ENCODE assay signal across 29 cellular contexts in genomic region chr6:118853408-118853807, GRCh38.
"Had no signal": no experiment of that assay in that cellular context is flagged by ENCODE, and none has a peak within 500 bp of the region (broad histone marks: within the 10 kb centered on the region; RNA-seq: fewer than 3 reads in every experiment).

No MANE protein-coding gene starts in this region.

- H3K36me3 ChIP-seq: suprapubic skin, thoracic aorta, thyroid gland, upper lobe of right lung, uterus, vagina had no signal

- H3K27ac ChIP-seq: stomach, suprapubic skin, testis, thoracic aorta, thyroid gland, tibial artery, tibial nerve, transverse colon, upper lobe of left lung, upper lobe of right lung, uterus, vagina had no signal

- H3K9me3 ChIP-seq: stomach, suprapubic skin, testis, thoracic aorta, thyroid gland, tibial artery, tibial nerve, transverse colon, upper lobe of left lung, upper lobe of right lung, uterus, vagina had no signal

- H3K4me1 ChIP-seq: suprapubic skin, testis, thyroid gland, tibial artery, tibial nerve, transverse colon, upper lobe of left lung, upper lobe of right lung, uterus, vagina had no signal

- H3K4me3 Mint-ChIP-seq: stimulated activated effector memory CD8-positive, alpha-beta T cell treated with anti-CD3 and anti-CD28 coated beads, Interleukin-12 subunit alpha, Interleukin-12 subunit beta, amount 100 ng/mL, for 72 hours; stimulated activated memory B cell treated with anti-CD40 and anti-IgM and Interleukin-4, amounts not matched to agents 10 μg/mL and 1 μg/mL and 100 μg/mL, for 72 hours; stimulated activated naive B cell treated with anti-CD40 and anti-IgM and Interleukin-4, amounts not matched to agents 10 μg/mL and 1 μg/mL and 100 μg/mL, for 72 hours; stimulated activated naive CD8-positive, alpha-beta T cell treated with anti-CD3 and anti-CD28 coated beads, Interleukin-15, amount 100 ng/mL, for 72 hours; stimulated activated naive CD8-positive, alpha-beta T cell treated with anti-CD3 and anti-CD28 coated beads, Interleukin-15, Interleukin-2, amounts not matched to agents 100 ng/mL and 50 ng/mL, for 24 hours; type B pancreatic cell had no signal

- FAIRE-seq: urothelium cell line had no signal

- H3K27ac Mint-ChIP-seq: stimulated activated effector memory CD8-positive, alpha-beta T cell treated with anti-CD3 and anti-CD28 coated beads, Interleukin-12 subunit alpha, Interleukin-12 subunit beta, amount 100 ng/mL, for 72 hours; stimulated activated memory B cell treated with anti-CD40 and anti-IgM and Interleukin-4, amounts not matched to agents 10 μg/mL and 1 μg/mL and 100 μg/mL, for 72 hours; stimulated activated naive B cell treated with anti-CD40 and anti-IgM and Interleukin-4, amounts not matched to agents 10 μg/mL and 1 μg/mL and 100 μg/mL, for 72 hours; stimulated activated naive CD8-positive, alpha-beta T cell treated with anti-CD3 and anti-CD28 coated beads, Interleukin-15, amount 100 ng/mL, for 72 hours; stimulated activated naive CD8-positive, alpha-beta T cell treated with anti-CD3 and anti-CD28 coated beads, Interleukin-15, Interleukin-2, amounts not matched to agents 100 ng/mL and 50 ng/mL, for 24 hours; type B pancreatic cell had no signal

- H3K27me3 ChIP-seq: stomach, suprapubic skin, testis, thyroid gland, tibial artery, tibial nerve, transverse colon, upper lobe of left lung, upper lobe of right lung, uterus, vagina had no signal

- H3K9me3 Mint-ChIP-seq: stimulated activated effector memory CD8-positive, alpha-beta T cell treated with anti-CD3 and anti-CD28 coated beads, Interleukin-12 subunit alpha, Interleukin-12 subunit beta, amount 100 ng/mL, for 72 hours; stimulated activated memory B cell treated with anti-CD40 and anti-IgM and Interleukin-4, amounts not matched to agents 10 μg/mL and 1 μg/mL and 100 μg/mL, for 72 hours; stimulated activated naive B cell treated with anti-CD40 and anti-IgM and Interleukin-4, amounts not matched to agents 10 μg/mL and 1 μg/mL and 100 μg/mL, for 72 hours; stimulated activated naive CD8-positive, alpha-beta T cell treated with anti-CD3 and anti-CD28 coated beads, Interleukin-15, amount 100 ng/mL, for 72 hours; stimulated activated naive CD8-positive, alpha-beta T cell treated with anti-CD3 and anti-CD28 coated beads, Interleukin-15, Interleukin-2, amounts not matched to agents 100 ng/mL and 50 ng/mL, for 24 hours; type B pancreatic cell had no signal

- DNase-seq: stimulated activated CD4-positive, alpha-beta T cell treated with anti-CD3 and anti-CD28 coated beads, Interleukin-2, amount 100 ng/mL, for 48 hours; stimulated activated CD4-positive, alpha-beta T cell treated with anti-CD3 and anti-CD28 coated beads, Interleukin-4, amount 100 ng/mL, for 1 hour; stimulated activated CD4-positive, alpha-beta T cell treated with anti-CD3 and anti-CD28 coated beads, Interleukin-4, amount 100 ng/mL, for 24 hours; stimulated activated CD4-positive, alpha-beta T cell treated with anti-CD3 and anti-CD28 coated beads, Interleukin-4, amount 100 ng/mL, for 4 hours; stimulated activated CD8-positive, alpha-beta memory T cell treated with anti-CD3 and anti-CD28 coated beads, Interleukin-4, amount 100 ng/mL, for 48 hours; stimulated activated naive B cell treated with anti-CD40 and anti-IgM and Interleukin-4, amounts not matched to agents 10 μg/mL and 1 μg/mL and 100 μg/mL, for 72 hours; stimulated activated naive CD4-positive, alpha-beta T cell; stimulated activated naive CD4-positive, alpha-beta T cell treated with Interleukin-2 at 50 U/mL for 16 hours; stimulated activated naive CD8-positive, alpha-beta T cell treated with anti-CD3 and anti-CD28 coated beads, Interleukin-15, amount 100 ng/mL, for 72 hours; stimulated activated naive CD8-positive, alpha-beta T cell treated with anti-CD3 and anti-CD28 coated beads, Interleukin-15, Interleukin-2, amounts not matched to agents 100 U/mL and 50 U/mL, for 24 hours; stomach; substantia nigra; testis; thyroid gland; tibial artery; transverse colon; trophoblast cell; upper lobe of left lung; upper lobe of right lung; uterus had no signal

- H3K36me3 Mint-ChIP-seq: stimulated activated effector memory CD8-positive, alpha-beta T cell treated with anti-CD3 and anti-CD28 coated beads, Interleukin-12 subunit alpha, Interleukin-12 subunit beta, amount 100 ng/mL, for 72 hours; type B pancreatic cell had no signal

- H3K4me3 ChIP-seq: stomach, suprapubic skin, testis, thoracic aorta, thyroid gland, tibial artery, tibial nerve, transverse colon, upper lobe of left lung, upper lobe of right lung, uterus, vagina had no signal

- H3K27me3 Mint-ChIP-seq: stimulated activated memory B cell treated with anti-CD40 and anti-IgM and Interleukin-4, amounts not matched to agents 10 μg/mL and 1 μg/mL and 100 μg/mL, for 72 hours; stimulated activated naive B cell treated with anti-CD40 and anti-IgM and Interleukin-4, amounts not matched to agents 10 μg/mL and 1 μg/mL and 100 μg/mL, for 72 hours; stimulated activated naive CD8-positive, alpha-beta T cell treated with anti-CD3 and anti-CD28 coated beads, Interleukin-15, amount 100 ng/mL, for 72 hours; stimulated activated naive CD8-positive, alpha-beta T cell treated with anti-CD3 and anti-CD28 coated beads, Interleukin-15, Interleukin-2, amounts not matched to agents 100 ng/mL and 50 ng/mL, for 24 hours; type B pancreatic cell had no signal

- ATAC-seq: stimulated activated effector memory CD8-positive, alpha-beta T cell treated with anti-CD3 and anti-CD28 coated beads, Interleukin-12 subunit alpha, Interleukin-12 subunit beta, amount 100 ng/mL, for 72 hours; stimulated activated memory B cell treated with anti-CD40 and anti-IgM and Interleukin-4, amounts not matched to agents 10 μg/mL and 1 μg/mL and 100 μg/mL, for 72 hours; stimulated activated naive B cell treated with anti-CD40 and anti-IgM and Interleukin-4, amounts not matched to agents 10 μg/mL and 1 μg/mL and 100 μg/mL, for 72 hours; stimulated activated naive CD8-positive, alpha-beta T cell treated with anti-CD3 and anti-CD28 coated beads, Interleukin-15, amount 100 ng/mL, for 72 hours; stimulated activated naive CD8-positive, alpha-beta T cell treated with anti-CD3 and anti-CD28 coated beads, Interleukin-15, Interleukin-2, amounts not matched to agents 100 U/mL and 50 U/mL, for 24 hours; upper lobe of right lung had no signal
